11 cellular contexts compared by ENCODE assay signal in the genomic region with DNA sequence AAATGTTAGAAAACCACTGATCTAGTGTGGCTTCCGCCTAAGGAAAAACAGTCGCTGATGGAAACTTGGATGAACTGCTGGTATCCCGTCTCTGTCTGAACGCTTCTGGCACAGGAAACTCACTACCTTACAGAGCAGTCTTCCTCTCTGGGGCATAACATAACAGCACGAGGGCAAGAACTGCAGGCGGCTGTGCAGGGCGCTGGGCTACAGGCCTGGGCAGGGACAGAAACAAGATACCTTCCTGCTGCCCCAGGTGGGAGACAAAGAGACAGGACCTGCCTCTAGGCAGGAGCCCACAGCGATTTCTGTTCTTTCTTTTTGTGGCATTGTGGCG. TPM values are rescaled to one million over a fixed set of nuclear protein-coding genes. Genes with fewer than 3 reads are reported as not detected.
DNase-seq lines count a peak whose midpoint lies in the region; ATAC-seq and TF ChIP-seq lines count a peak whose summit lies in the region.
"Had no signal": no experiment of that assay in that cellular context is flagged by ENCODE, and none has a peak within 500 bp of the region (broad histone marks: within the 10 kb centered on the region; RNA-seq: fewer than 3 reads in every experiment).

No MANE protein-coding gene starts in this region.

- peaks cover 4% of the 10 kb centered on the region for H3K36me3 ChIP-seq in brain microvascular endothelial cell (replicated peaks)
- H3K36me3 ChIP-seq in liver (ENCODE audit: control insufficient read depth in 4 of 4, insufficient read depth in 3 of 4, low read depth in 1 of 4, low read length in 3 of 4) = no peaks in the 10 kb centered on the region

- H3K27ac ChIP-seq in brain microvascular endothelial cell = peak overlapping the region; percentile 82
- peak overlapping the region; percentile 49 to 67 for H3K27ac ChIP-seq in liver (ENCODE audit: low read depth in 1 of 2, low read length in 2 of 2)

- H3K4me3 ChIP-seq in brain microvascular endothelial cell (ENCODE audit: low read depth, low read length) (no peak overlapping the region), liver (ENCODE audit: low read depth in 1 of 3, low read length in 3 of 3) (no peak overlapping the region)

- DNase-seq in HPDE6-E6E7 (ENCODE audit: extremely low spot score) (peak; percentile 67), brain microvascular endothelial cell (no peak)
- no peak for DNase-seq in stimulated activated CD4-positive, alpha-beta T cell treated with anti-CD3 and anti-CD28 coated beads, Interleukin-4, amount 100 ng/mL, for 1 hour
- DNase-seq: GDM1; stimulated activated CD4-positive, alpha-beta T cell treated with anti-CD3 and anti-CD28 coated beads, Interleukin-2, amount 100 ng/mL, for 24 hours had no signal

- in situ Hi-C loops in brain microvascular endothelial cell (cut with HindIII; ENCODE audit: low pct_ligation_motif_present, low sequenced_read_pairs) = no loop called here

- H3K27me3 ChIP-seq in brain microvascular endothelial cell (replicated peaks) = no peaks in the 10 kb centered on the region
- H3K27me3 ChIP-seq in liver (ENCODE audit: control insufficient read depth in 4 of 4, insufficient read depth in 4 of 4, low read length in 3 of 4) = no peaks in the 10 kb centered on the region

- no peaks in the 10 kb centered on the region for H3K36me3 Mint-ChIP-seq in stimulated activated memory B cell treated with anti-CD40 and anti-IgM and Interleukin-4, amounts not matched to agents 10 μg/mL and 1 μg/mL and 100 μg/mL, for 72 hours
- H3K36me3 Mint-ChIP-seq: activated naive CD4-positive, alpha-beta T cell treated with anti-CD3 and anti-CD28 coated beads, Interleukin-2, amount 50 U/mL, for 24 hours had no signal

- H3K27me3 Mint-ChIP-seq in stimulated activated memory B cell treated with anti-CD40 and anti-IgM and Interleukin-4, amounts not matched to agents 10 μg/mL and 1 μg/mL and 100 μg/mL, for 72 hours = peaks cover 40% of the 10 kb centered on the region
- H3K27me3 Mint-ChIP-seq: activated naive CD4-positive, alpha-beta T cell treated with anti-CD3 and anti-CD28 coated beads, Interleukin-2, amount 50 U/mL, for 24 hours had no signal

- TF ChIP-seq CTCF in brain microvascular endothelial cell (IDR thresholded peaks at IDR 0.05; ENCODE audit: low read depth, low read length, missing control alignments) (no peak), liver (IDR thresholded peaks at IDR 0.05; ENCODE audit: low read depth, low read length, missing input control) (no peak)

- peak overlapping the region; percentile 59 for H3K27ac Mint-ChIP-seq in stimulated activated memory B cell treated with anti-CD40 and anti-IgM and Interleukin-4, amounts not matched to agents 10 μg/mL and 1 μg/mL and 100 μg/mL, for 72 hours

- H3K4me1 ChIP-seq in liver (ENCODE audit: control insufficient read depth in 4 of 4, insufficient read depth in 4 of 4, low read length in 3 of 4) = peaks cover 0 to 5% (median 0%) of the 10 kb centered on the region in 4 donors

- no peak for TF ChIP-seq RAD21 in liver (IDR thresholded peaks at IDR 0.05)

- peak; percentile 3 for ATAC-seq in stimulated activated memory B cell treated with anti-CD40 and anti-IgM and Interleukin-4, amounts not matched to agents 10 μg/mL and 1 μg/mL and 100 μg/mL, for 72 hours
- no peak for ATAC-seq in GM18519 (IDR thresholded peaks at IDR 0.05; ENCODE audit: low FRiP score, unreplicated experiment)
- no peak for ATAC-seq in GM18858 (IDR thresholded peaks at IDR 0.05; ENCODE audit: unreplicated experiment)
- no peak for ATAC-seq in HG02798 (IDR thresholded peaks at IDR 0.05; ENCODE audit: poor library complexity, unreplicated experiment)

- H3K9me3 Mint-ChIP-seq in stimulated activated memory B cell treated with anti-CD40 and anti-IgM and Interleukin-4, amounts not matched to agents 10 μg/mL and 1 μg/mL and 100 μg/mL, for 72 hours = no peaks in the 10 kb centered on the region
- H3K9me3 Mint-ChIP-seq: activated naive CD4-positive, alpha-beta T cell treated with anti-CD3 and anti-CD28 coated beads, Interleukin-2, amount 50 U/mL, for 24 hours had no signal

- WGBS in liver = 79% methylated on average over 9 of the region's 9 CpGs

- peaks cover 32% of the 10 kb centered on the region for H3K4me1 Mint-ChIP-seq in stimulated activated memory B cell treated with anti-CD40 and anti-IgM and Interleukin-4, amounts not matched to agents 10 μg/mL and 1 μg/mL and 100 μg/mL, for 72 hours
- H3K4me1 Mint-ChIP-seq: activated naive CD4-positive, alpha-beta T cell treated with anti-CD3 and anti-CD28 coated beads, Interleukin-2, amount 50 U/mL, for 24 hours had no signal

- peak overlapping the region in 1 of 2 donors; percentile 47 for H3K9ac ChIP-seq in liver (ENCODE audit: low read depth in 1 of 2, low read length in 2 of 2)

- no peaks in the 10 kb centered on the region for H3K9me3 ChIP-seq in liver (ENCODE audit: control insufficient read depth in 4 of 4, low read length in 3 of 4)

- H3K4me3 Mint-ChIP-seq in stimulated activated memory B cell treated with anti-CD40 and anti-IgM and Interleukin-4, amounts not matched to agents 10 μg/mL and 1 μg/mL and 100 μg/mL, for 72 hours = no peak overlapping the region

TF ChIP-seq in liver, 16 proteins besides CTCF, POLR2A, EP300 and RAD21:
- TF ChIP-seq GABPA (IDR thresholded peaks at IDR 0.05 in 1 of 2, conservative IDR thresholded peaks at IDR 0.05 in 1 of 2) (no peak), JUND (IDR thresholded peaks at IDR 0.05) (no peak), TAF1 (conservative IDR thresholded peaks at IDR 0.05) (no peak), RXRA (IDR thresholded peaks at IDR 0.05) (no peak), HNF4G (IDR thresholded peaks at IDR 0.05) (no peak), EGR1 (IDR thresholded peaks at IDR 0.05; ENCODE audit: low read depth in 2 of 2) (no peak), FOXA1 (IDR thresholded peaks at IDR 0.05) (no peak), HNF4A (conservative IDR thresholded peaks at IDR 0.05) (no peak), FOXA2 (IDR thresholded peaks at IDR 0.05) (no peak), SP1 (IDR thresholded peaks at IDR 0.05) (no peak), YY1 (IDR thresholded peaks at IDR 0.05) (no peak), NR2F2 (IDR thresholded peaks at IDR 0.05) (no peak)
- TF ChIP-seq, protein P1, sequence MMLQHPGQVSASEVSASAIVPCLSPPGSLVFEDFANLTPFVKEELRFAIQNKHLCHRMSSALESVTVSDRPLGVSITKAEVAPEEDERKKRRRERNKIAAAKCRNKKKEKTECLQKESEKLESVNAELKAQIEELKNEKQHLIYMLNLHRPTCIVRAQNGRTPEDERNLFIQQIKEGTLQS (IDR thresholded peaks at IDR 0.05) = no peak
- TF ChIP-seq, protein P2, sequence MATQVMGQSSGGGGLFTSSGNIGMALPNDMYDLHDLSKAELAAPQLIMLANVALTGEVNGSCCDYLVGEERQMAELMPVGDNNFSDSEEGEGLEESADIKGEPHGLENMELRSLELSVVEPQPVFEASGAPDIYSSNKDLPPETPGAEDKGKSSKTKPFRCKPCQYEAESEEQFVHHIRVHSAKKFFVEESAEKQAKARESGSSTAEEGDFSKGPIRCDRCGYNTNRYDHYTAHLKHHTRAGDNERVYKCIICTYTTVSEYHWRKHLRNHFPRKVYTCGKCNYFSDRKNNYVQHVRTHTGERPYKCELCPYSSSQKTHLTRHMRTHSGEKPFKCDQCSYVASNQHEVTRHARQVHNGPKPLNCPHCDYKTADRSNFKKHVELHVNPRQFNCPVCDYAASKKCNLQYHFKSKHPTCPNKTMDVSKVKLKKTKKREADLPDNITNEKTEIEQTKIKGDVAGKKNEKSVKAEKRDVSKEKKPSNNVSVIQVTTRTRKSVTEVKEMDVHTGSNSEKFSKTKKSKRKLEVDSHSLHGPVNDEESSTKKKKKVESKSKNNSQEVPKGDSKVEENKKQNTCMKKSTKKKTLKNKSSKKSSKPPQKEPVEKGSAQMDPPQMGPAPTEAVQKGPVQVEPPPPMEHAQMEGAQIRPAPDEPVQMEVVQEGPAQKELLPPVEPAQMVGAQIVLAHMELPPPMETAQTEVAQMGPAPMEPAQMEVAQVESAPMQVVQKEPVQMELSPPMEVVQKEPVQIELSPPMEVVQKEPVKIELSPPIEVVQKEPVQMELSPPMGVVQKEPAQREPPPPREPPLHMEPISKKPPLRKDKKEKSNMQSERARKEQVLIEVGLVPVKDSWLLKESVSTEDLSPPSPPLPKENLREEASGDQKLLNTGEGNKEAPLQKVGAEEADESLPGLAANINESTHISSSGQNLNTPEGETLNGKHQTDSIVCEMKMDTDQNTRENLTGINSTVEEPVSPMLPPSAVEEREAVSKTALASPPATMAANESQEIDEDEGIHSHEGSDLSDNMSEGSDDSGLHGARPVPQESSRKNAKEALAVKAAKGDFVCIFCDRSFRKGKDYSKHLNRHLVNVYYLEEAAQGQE (IDR thresholded peaks at IDR 0.05) = no peak
- TF ChIP-seq, protein P3, sequence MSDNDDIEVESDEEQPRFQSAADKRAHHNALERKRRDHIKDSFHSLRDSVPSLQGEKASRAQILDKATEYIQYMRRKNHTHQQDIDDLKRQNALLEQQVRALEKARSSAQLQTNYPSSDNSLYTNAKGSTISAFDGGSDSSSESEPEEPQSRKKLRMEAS (IDR thresholded peaks at IDR 0.05) = no peak
- TF ChIP-seq, protein P4, sequence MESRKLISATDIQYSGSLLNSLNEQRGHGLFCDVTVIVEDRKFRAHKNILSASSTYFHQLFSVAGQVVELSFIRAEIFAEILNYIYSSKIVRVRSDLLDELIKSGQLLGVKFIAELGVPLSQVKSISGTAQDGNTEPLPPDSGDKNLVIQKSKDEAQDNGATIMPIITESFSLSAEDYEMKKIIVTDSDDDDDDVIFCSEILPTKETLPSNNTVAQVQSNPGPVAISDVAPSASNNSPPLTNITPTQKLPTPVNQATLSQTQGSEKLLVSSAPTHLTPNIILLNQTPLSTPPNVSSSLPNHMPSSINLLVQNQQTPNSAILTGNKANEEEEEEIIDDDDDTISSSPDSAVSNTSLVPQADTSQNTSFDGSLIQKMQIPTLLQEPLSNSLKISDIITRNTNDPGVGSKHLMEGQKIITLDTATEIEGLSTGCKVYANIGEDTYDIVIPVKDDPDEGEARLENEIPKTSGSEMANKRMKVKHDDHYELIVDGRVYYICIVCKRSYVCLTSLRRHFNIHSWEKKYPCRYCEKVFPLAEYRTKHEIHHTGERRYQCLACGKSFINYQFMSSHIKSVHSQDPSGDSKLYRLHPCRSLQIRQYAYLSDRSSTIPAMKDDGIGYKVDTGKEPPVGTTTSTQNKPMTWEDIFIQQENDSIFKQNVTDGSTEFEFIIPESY (IDR thresholded peaks at IDR 0.05) = no peak
TF ChIP-seq in liver: peak in this region for 0.

RNA-seq across cellular contexts. Expression of a gene that starts 10.5 kb away (rescaled TPM):
- 10 to 100 TPM in 1 of 2 donors, 1 to 10 TPM in 1; 9.8 to 12.9 TPM for total RNA-seq in liver
- 10 to 100 TPM in 1 of 2 donors, 1 to 10 TPM in 1; 4.8 to 22.1 TPM for polyA plus RNA-seq in liver

RNA-seq across cellular contexts. Expression of a gene that starts 26.1 kb away (rescaled TPM):
- total RNA-seq in liver = 10 to 100 TPM; 10.6 to 16.1 TPM
- polyA plus RNA-seq in liver = 10 to 100 TPM in 1 of 2 donors, 1 to 10 TPM in 1; 9.9 to 11.8 TPM

RNA-seq across cellular contexts. Expression of a gene that starts 26.4 kb away (rescaled TPM):
- 10 to 100 TPM; 15.6 to 17.4 TPM for total RNA-seq in liver
- 10 to 100 TPM; 26.8 to 37.2 TPM for polyA plus RNA-seq in liver

RNA-seq across cellular contexts. Expression of a gene that starts 36.9 kb away (rescaled TPM):
- total RNA-seq in liver = 100 to 1,000 TPM; 171 to 184 TPM
- polyA plus RNA-seq in liver = 100 to 1,000 TPM in 1 of 2 donors, 10 to 100 TPM in 1; 66.5 to 130 TPM

RNA-seq across cellular contexts. Expression of a gene that starts 37.7 kb away (rescaled TPM):
- 10 to 100 TPM; 24.6 to 26.9 TPM for total RNA-seq in liver
- 10 to 100 TPM in 1 of 2 donors, 1 to 10 TPM in 1; 8.6 to 10.3 TPM for polyA plus RNA-seq in liver
